In the genomic region with DNA sequence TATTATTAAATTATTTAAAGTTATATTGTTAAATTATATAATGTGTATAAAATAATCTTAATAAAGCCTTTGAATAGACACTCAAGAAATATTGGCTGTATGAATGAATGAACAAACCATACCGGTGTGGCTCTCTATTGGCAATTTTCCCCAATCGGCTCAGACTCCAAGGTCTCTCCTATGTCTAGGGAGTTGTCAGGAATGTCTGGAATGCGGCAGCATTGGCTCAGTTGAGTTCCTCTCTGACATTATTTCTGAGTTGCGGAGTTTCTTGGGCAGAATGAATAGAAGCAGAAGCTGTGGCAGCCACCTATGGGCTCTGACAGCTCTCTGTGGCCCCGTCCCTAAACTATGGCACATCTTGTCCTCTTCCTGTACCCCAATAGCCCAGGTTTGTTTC, we compare ENCODE assay signal across 10 cellular contexts.
DNase-seq lines count a peak whose midpoint lies in the region; ATAC-seq and TF ChIP-seq lines count a peak whose summit lies in the region.
"Had no signal": no experiment of that assay in that cellular context is flagged by ENCODE, and none has a peak within 500 bp of the region (broad histone marks: within the 10 kb centered on the region; RNA-seq: fewer than 3 reads in every experiment).

No MANE protein-coding gene starts in this region.

- DNase-seq in HPDE6-E6E7 (ENCODE audit: extremely low spot score) (peak; percentile 14), body of pancreas (peak in 3 of 4 donors; percentile 21 to 59 (median 34)), smooth muscle cell (lab: John Stamatoyannopoulos, UW; ENCODE audit: unreplicated experiment) (no peak), superior temporal gyrus (ENCODE audit: extremely low spot score) (no peak), H4 (ENCODE audit: low spot score) (no peak), NCI-H146 (lab: John Stamatoyannopoulos, UW) (no peak)
- DNase-seq in activated CD8-positive, alpha-beta T cell treated with anti-CD3 and anti-CD28 coated beads for 36 hours: no peak
- DNase-seq: activated CD4-positive, alpha-beta T cell treated with anti-CD3 and anti-CD28 coated beads, Interleukin-2, amount 50 U/mL, for 1 hour; cerebellar nuclear complex had no signal

- H4K20me1 ChIP-seq in smooth muscle cell (ENCODE audit: low read depth): no peaks in the 10 kb centered on the region

- no peaks in the 10 kb centered on the region for H3K9me3 Mint-ChIP-seq in activated CD8-positive, alpha-beta T cell treated with anti-CD3 and anti-CD28 coated beads for 36 hours

- intact Hi-C loops in body of pancreas (cut with DNase I): no loop called here
- intact Hi-C loops in activated CD8-positive, alpha-beta T cell treated with anti-CD3 and anti-CD28 coated beads for 36 hours (cut with micrococcal nuclease): no loop called here

- H3K27me3 ChIP-seq in body of pancreas (no peaks in the 10 kb centered on the region), iPS-18a (ENCODE audit: control insufficient read depth, insufficient read depth, low read length) (no peaks in the 10 kb centered on the region), smooth muscle cell (ENCODE audit: low read depth) (no peaks in the 10 kb centered on the region)

- H3K4me3 ChIP-seq in body of pancreas (no peak overlapping the region), iPS-18a (ENCODE audit: low read length) (peak overlapping the region; percentile 4), smooth muscle cell (no peak overlapping the region)

- no peaks in the 10 kb centered on the region for H3K36me3 ChIP-seq in body of pancreas (replicated peaks in 1 of 2; ENCODE audit: insufficient read depth in 1 of 2, low read depth in 2 of 2)
- no peaks in the 10 kb centered on the region for H3K36me3 ChIP-seq in iPS-18a (ENCODE audit: control insufficient read depth, low read depth, low read length)
- H3K36me3 ChIP-seq in smooth muscle cell (ENCODE audit: low read depth): no peaks in the 10 kb centered on the region

- peak; percentile 75 for ATAC-seq in body of pancreas
- no peak for ATAC-seq in activated CD8-positive, alpha-beta T cell treated with anti-CD3 and anti-CD28 coated beads for 36 hours

- no peaks in the 10 kb centered on the region for H3K4me1 Mint-ChIP-seq in activated CD8-positive, alpha-beta T cell treated with anti-CD3 and anti-CD28 coated beads for 36 hours (ENCODE audit: low read depth)

- H3K9ac ChIP-seq in iPS-18a (ENCODE audit: low read length): no peak overlapping the region
- no peak overlapping the region for H3K9ac ChIP-seq in smooth muscle cell (ENCODE audit: low read depth)

- no peak overlapping the region for H3K4me3 Mint-ChIP-seq in activated CD8-positive, alpha-beta T cell treated with anti-CD3 and anti-CD28 coated beads for 36 hours

- POLR2A ChIA-PET in activated CD8-positive, alpha-beta T cell treated with anti-CD3 and anti-CD28 coated beads for 36 hours (lab: Charles Lee): no interaction called here

- no peaks in the 10 kb centered on the region for H3K79me2 ChIP-seq in smooth muscle cell (ENCODE audit: low read depth)

- H3K36me3 Mint-ChIP-seq in activated CD8-positive, alpha-beta T cell treated with anti-CD3 and anti-CD28 coated beads for 36 hours (ENCODE audit: low read depth): no peaks in the 10 kb centered on the region

- no peaks in the 10 kb centered on the region for H3F3A ChIP-seq in smooth muscle cell (ENCODE audit: low read depth)

- H3K27ac Mint-ChIP-seq in activated CD8-positive, alpha-beta T cell treated with anti-CD3 and anti-CD28 coated beads for 36 hours: no peak overlapping the region

- peak overlapping the region; percentile 32 for H3K4me2 ChIP-seq in smooth muscle cell

- H3K9me3 ChIP-seq in body of pancreas: no peaks in the 10 kb centered on the region
- H3K9me3 ChIP-seq in iPS-18a (ENCODE audit: control insufficient read depth, low read depth, low read length): no peaks in the 10 kb centered on the region
- no peaks in the 10 kb centered on the region for H3K9me3 ChIP-seq in smooth muscle cell (replicated peaks; ENCODE audit: low read depth)

- H2AFZ ChIP-seq in smooth muscle cell (ENCODE audit: low read depth): no peak overlapping the region

- TF ChIP-seq POLR2A in body of pancreas (IDR thresholded peaks at IDR 0.05): no peak

- WGBS in body of pancreas, 2 donors: 49 to 51% methylated on average over 5 of the region's 5 CpGs
- WGBS in smooth muscle cell (ENCODE audit: low lambda C conversion rate): 31% methylated on average over 5 of the region's 5 CpGs

- TF ChIP-seq CTCF in body of pancreas (IDR thresholded peaks at IDR 0.05): no peak
- TF ChIP-seq CTCF in smooth muscle cell (IDR thresholded peaks at IDR 0.05; ENCODE audit: borderline replicate concordance, insufficient read depth, poor library complexity, severe bottlenecking): no peak
- TF ChIP-seq CTCF in activated CD8-positive, alpha-beta T cell treated with anti-CD3 and anti-CD28 coated beads for 36 hours (IDR thresholded peaks at IDR 0.05): no peak

- CTCF ChIA-PET in activated CD8-positive, alpha-beta T cell treated with anti-CD3 and anti-CD28 coated beads for 36 hours (lab: Charles Lee): no interaction called here

- peak overlapping the region in 1 of 4 donors; percentile 35 for H3K27ac ChIP-seq in body of pancreas
- H3K27ac ChIP-seq in iPS-18a (ENCODE audit: low read length): no peak overlapping the region
- no peak overlapping the region for H3K27ac ChIP-seq in smooth muscle cell (ENCODE audit: low read depth)

- H3K27me3 Mint-ChIP-seq in activated CD8-positive, alpha-beta T cell treated with anti-CD3 and anti-CD28 coated beads for 36 hours: no peaks in the 10 kb centered on the region

- no peaks in the 10 kb centered on the region for H3K4me1 ChIP-seq in body of pancreas
- H3K4me1 ChIP-seq in iPS-18a (ENCODE audit: control insufficient read depth, low read depth, low read length): peaks cover 53% of the 10 kb centered on the region
- H3K4me1 ChIP-seq in smooth muscle cell (ENCODE audit: low read depth): peaks cover 52% of the 10 kb centered on the region

Comparison
In these comparisons a context has a peak if more than half of its experiments do, and no peak if none do; other contexts are left out.
1. DNase-seq: peak in HPDE6-E6E7 (single experiment) and body of pancreas (3 of 4); none in smooth muscle cell (single experiment), superior temporal gyrus (single experiment), activated CD8-positive, alpha-beta T cell treated with anti-CD3 and anti-CD28 coated beads for 36 hours (single experiment), H4 (single experiment) and NCI-H146 (single experiment).